Comparison of ENCODE assay signal across 19 cellular contexts in genomic region chr9:25442517-25442916, GRCh38.
"Had no signal": no experiment of that assay in that cellular context is flagged by ENCODE, and none has a peak within 500 bp of the region (broad histone marks: within the 10 kb centered on the region; RNA-seq: fewer than 3 reads in every experiment).

No MANE protein-coding gene starts in this region.

- H3K27me3 ChIP-seq: dorsolateral prefrontal cortex, right atrium auricular region, sigmoid colon, testis, tibial artery had no signal

- H3K27ac ChIP-seq: dorsolateral prefrontal cortex, prostate gland, right atrium auricular region, sigmoid colon, testis, tibial artery had no signal

- H3K36me3 ChIP-seq: prostate gland, right atrium auricular region, sigmoid colon, tibial artery had no signal

- H3K4me3 ChIP-seq: dorsolateral prefrontal cortex, lung, prostate gland, right atrium auricular region, sigmoid colon, testis, tibial artery had no signal

- H3K4me1 ChIP-seq: prostate gland, right atrium auricular region, sigmoid colon, testis had no signal

- H3K9me3 ChIP-seq: prostate gland, right atrium auricular region, sigmoid colon, testis, tibial artery had no signal

- ATAC-seq: left cardiac atrium; left ventricle myocardium superior; naive thymus-derived CD4-positive, alpha-beta T cell; stimulated activated memory B cell treated with anti-CD40 and anti-IgM and Interleukin-4, amounts not matched to agents 10 μg/mL and 1 μg/mL and 100 μg/mL, for 72 hours; stimulated activated naive CD8-positive, alpha-beta T cell treated with anti-CD3 and anti-CD28 coated beads, Interleukin-15, Interleukin-2, amounts not matched to agents 100 U/mL and 50 U/mL, for 24 hours had no signal

- DNase-seq: dorsolateral prefrontal cortex; effector CD4-positive, alpha-beta T cell; head of caudate nucleus; kidney; left cardiac atrium; left ventricle myocardium superior; naive thymus-derived CD4-positive, alpha-beta T cell; nephron progenitor cell; nucleus accumbens; sigmoid colon; stimulated activated CD4-positive, alpha-beta T cell treated with anti-CD3 and anti-CD28 coated beads, Interleukin-4, amount 100 ng/mL, for 4 hours; stimulated activated naive CD8-positive, alpha-beta T cell treated with anti-CD3 and anti-CD28 coated beads, Interleukin-15, Interleukin-2, amounts not matched to agents 100 U/mL and 50 U/mL, for 24 hours; substantia nigra; testis; tibial artery had no signal
